ENCODE assay signal across 31 cellular contexts in the genomic region with DNA sequence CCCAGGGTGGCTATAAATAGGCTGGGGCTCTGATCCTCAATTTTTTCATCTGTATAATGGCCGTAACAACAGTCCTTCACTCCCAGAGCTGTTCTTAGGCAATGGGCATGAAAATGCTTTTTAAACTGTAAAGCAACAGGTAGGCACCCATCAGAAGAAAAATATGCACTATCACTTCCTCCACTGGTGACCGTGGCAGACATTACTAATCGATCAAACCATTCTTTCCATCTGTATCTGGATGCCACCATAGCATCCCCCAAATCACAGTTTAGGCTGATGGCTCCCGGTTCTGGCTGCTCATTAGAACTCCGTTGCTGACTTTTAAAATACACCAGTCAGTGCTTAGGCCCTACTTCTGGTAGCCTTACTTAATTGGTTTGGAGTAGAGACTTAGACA. TPM values are rescaled to one million over a fixed set of nuclear protein-coding genes. Genes with fewer than 3 reads are reported as not detected.
"Had no signal": no experiment of that assay in that cellular context is flagged by ENCODE, and none has a peak within 500 bp of the region (broad histone marks: within the 10 kb centered on the region; RNA-seq: fewer than 3 reads in every experiment).

No MANE protein-coding gene starts in this region.

- ATAC-seq: effector memory CD8-positive, alpha-beta T cell; esophagus mucosa; gastrocnemius medialis; heart right ventricle; left lung; left ventricle myocardium superior; lower lobe of right lung; mucosa of descending colon had no signal

- H3K4me1 ChIP-seq: gastrocnemius medialis, left lung had no signal

- FAIRE-seq: colon, endometrium, islet of Langerhans, kidney had no signal

- H3K9me3 ChIP-seq: esophagus squamous epithelium, gastrocnemius medialis, heart right ventricle, left lung, lower lobe of right lung, mucosa of descending colon had no signal

- H3K36me3 ChIP-seq: esophagus squamous epithelium, gastrocnemius medialis, heart right ventricle, left lung, lower lobe of right lung had no signal

- DNase-seq: dermis blood vessel endothelial cell; effector CD8-positive, alpha-beta T cell; effector memory CD8-positive, alpha-beta T cell; endodermal cell; esophagus squamous epithelium; foreskin fibroblast; foreskin melanocyte; gastrocnemius medialis; glutamatergic neuron; head of caudate nucleus; heart right ventricle; hippocampal formation; kidney; kidney glomerular epithelial cell; left lung; left ventricle myocardium superior; lower lobe of right lung; mesenchymal stem cell; mucosa of descending colon; naive B cell had no signal

- H3K27ac ChIP-seq: coronary artery, epithelial cell of prostate, esophagus squamous epithelium, gastrocnemius medialis, heart right ventricle, left lung, lower lobe of right lung had no signal

- H3K27me3 ChIP-seq: esophagus squamous epithelium, gastrocnemius medialis had no signal

- H3K4me3 ChIP-seq: coronary artery, esophagus squamous epithelium, gastrocnemius medialis, heart right ventricle, left lung, lower lobe of right lung, mucosa of descending colon had no signal

RNA-seq across cellular contexts. Expression of gene KRT71, which starts 11.2 kb away (rescaled TPM):
- total RNA-seq: dermis blood vessel endothelial cell, endodermal cell, esophagus mucosa, esophagus squamous epithelium, gastrocnemius medialis, glomerular endothelial cell, heart right ventricle, kidney, left lung, left ventricle myocardium superior, lower lobe of right lung, lung microvascular endothelial cell, mesenteric fat pad, mesothelial cell of epicardium, mucosa of descending colon, myocyte had no signal
- polyA plus RNA-seq: heart right ventricle had no signal

RNA-seq across cellular contexts. Expression of gene KRT5, which starts 21.5 kb away (rescaled TPM):
- total RNA-seq: endodermal cell, gastrocnemius medialis, glomerular endothelial cell, lung microvascular endothelial cell had no signal

RNA-seq across cellular contexts. Expression of gene KRT74, which starts 31.9 kb away (rescaled TPM):
- total RNA-seq: dermis blood vessel endothelial cell, endodermal cell, gastrocnemius medialis, glomerular endothelial cell, kidney, left lung, left ventricle myocardium superior, lower lobe of right lung, lung microvascular endothelial cell, mesenteric fat pad, mesothelial cell of epicardium, mucosa of descending colon, myocyte had no signal
- polyA plus RNA-seq: heart right ventricle had no signal

RNA-seq across cellular contexts. Expression of gene KRT6A, which starts 48.7 kb away (rescaled TPM):
- total RNA-seq: endodermal cell, gastrocnemius medialis, glomerular endothelial cell, kidney, lung microvascular endothelial cell, mesenteric fat pad, myocyte had no signal

RNA-seq across cellular contexts. Expression of gene KRT72, which starts 59.6 kb away (rescaled TPM):
- total RNA-seq: dermis blood vessel endothelial cell, endodermal cell, esophagus mucosa, esophagus squamous epithelium, gastrocnemius medialis, glomerular endothelial cell, kidney, left lung, left ventricle myocardium superior, lower lobe of right lung, lung microvascular endothelial cell, mesenteric fat pad, mesothelial cell of epicardium, mucosa of descending colon, myocyte had no signal
- polyA plus RNA-seq: heart right ventricle had no signal
